Comparison of ENCODE assay signal across 14 cellular contexts in genomic region chr20:8646716-8647115, GRCh38.
A peak's percentile ranks its signal among the peaks of the same experiment; 100 is the strongest.
DNase-seq lines count a peak whose midpoint lies in the region; ATAC-seq and TF ChIP-seq lines count a peak whose summit lies in the region.
"Had no signal": no experiment of that assay in that cellular context is flagged by ENCODE, and none has a peak within 500 bp of the region (broad histone marks: within the 10 kb centered on the region; RNA-seq: fewer than 3 reads in every experiment).

No MANE protein-coding gene starts in this region.

- peaks cover 64% of the 10 kb centered on the region for H3K36me3 Mint-ChIP-seq in nephron progenitor cell (ENCODE audit: low read depth)

- H3K27me3 Mint-ChIP-seq in nephron progenitor cell (ENCODE audit: low read depth, poor library complexity), result no peaks in the 10 kb centered on the region

- no peak overlapping the region for H3K4me3 Mint-ChIP-seq in nephron progenitor cell
- H3K4me3 Mint-ChIP-seq: activated T-helper 1 cell treated with anti-CD3 and anti-CD28 coated beads, Interleukin-12 subunit alpha, Interleukin-12 subunit beta, Interleukin-2, Interleukin-4 antibody, amounts not matched to agents 30 ng/mL and 10 ng/mL and 1 ng/mL, durations not matched to agents 14 hours and 24 hours and 36 hours; T-helper 1 cell treated with Interleukin-12 subunit alpha and Interleukin-12 subunit beta and Interleukin-4 antibody, amounts not matched to agents 30 μg/mL and 1 μg/mL, for 36 hours had no signal

- peaks cover 4% of the 10 kb centered on the region for H3K4me1 Mint-ChIP-seq in nephron progenitor cell

- ATAC-seq in HG02852 (IDR thresholded peaks at IDR 0.05; ENCODE audit: unreplicated experiment) (no peak), GM21737 (IDR thresholded peaks at IDR 0.05; ENCODE audit: unreplicated experiment) (no peak), HG03045 (IDR thresholded peaks at IDR 0.05; ENCODE audit: unreplicated experiment) (no peak), GM18517 (IDR thresholded peaks at IDR 0.05; ENCODE audit: unreplicated experiment) (no peak)

- no peak for TF ChIP-seq CTCF in nephron progenitor cell (IDR thresholded peaks at IDR 0.05)

- H3K27ac Mint-ChIP-seq in nephron progenitor cell, result peak overlapping the region; percentile 57
- H3K27ac Mint-ChIP-seq: activated T-helper 1 cell treated with anti-CD3 and anti-CD28 coated beads, Interleukin-12 subunit alpha, Interleukin-12 subunit beta, Interleukin-2, Interleukin-4 antibody, amounts not matched to agents 30 ng/mL and 10 ng/mL and 1 ng/mL, durations not matched to agents 14 hours and 24 hours and 36 hours; T-helper 1 cell treated with Interleukin-12 subunit alpha and Interleukin-12 subunit beta and Interleukin-4 antibody, amounts not matched to agents 30 μg/mL and 1 μg/mL, for 36 hours had no signal

- DNase-seq in AG08396 (ENCODE audit: low spot score) (peak; percentile 44), NCI-H226 (peak; percentile 36), epithelial cell of prostate (ENCODE audit: low read depth, low spot score) (no peak), nephron progenitor cell (no peak)
- DNase-seq: BE2C; DND-41; stimulated activated CD4-positive, alpha-beta T cell treated with anti-CD3 and anti-CD28 coated beads, Interleukin-2, amount 100 ng/mL, for 24 hours had no signal

- H3K9me3 Mint-ChIP-seq in nephron progenitor cell, result peaks cover 12% of the 10 kb centered on the region
- H3K9me3 Mint-ChIP-seq: activated T-helper 1 cell treated with anti-CD3 and anti-CD28 coated beads, Interleukin-12 subunit alpha, Interleukin-12 subunit beta, Interleukin-2, Interleukin-4 antibody, amounts not matched to agents 30 ng/mL and 10 ng/mL and 1 ng/mL, durations not matched to agents 14 hours and 24 hours and 36 hours; T-helper 1 cell treated with Interleukin-12 subunit alpha and Interleukin-12 subunit beta and Interleukin-4 antibody, amounts not matched to agents 30 μg/mL and 1 μg/mL, for 36 hours had no signal

- H3K27ac ChIP-seq in epithelial cell of prostate, result peak overlapping the region; percentile 57
- H3K27ac ChIP-seq: prostate gland had no signal

Comparison
In these comparisons a context has a peak if more than half of its experiments do, and no peak if none do; other contexts are left out.
1. DNase-seq: peak in AG08396 (single experiment) and NCI-H226 (single experiment); none in epithelial cell of prostate (single experiment) and nephron progenitor cell (single experiment).